23 cellular contexts compared by ENCODE assay signal in genomic region chr9:69332067-69332685, GRCh38. TPM values are rescaled to one million over a fixed set of nuclear protein-coding genes. Genes with fewer than 3 reads are reported as not detected.
DNase-seq lines count a peak whose midpoint lies in the region; ATAC-seq, FAIRE-seq and TF ChIP-seq lines count a peak whose summit lies in the region.
"Had no signal": no experiment of that assay in that cellular context is flagged by ENCODE, and none has a peak within 500 bp of the region (broad histone marks: within the 10 kb centered on the region; RNA-seq: fewer than 3 reads in every experiment).

No MANE protein-coding gene starts in this region.

- H3K27ac ChIP-seq in breast epithelium (peak overlapping the region; percentile 54 to 62), K562 (ENCODE audit: extremely low read depth, low read depth, low read length) (no peak overlapping the region), keratinocyte (ENCODE audit: control insufficient read depth, insufficient read depth, low read length) (no peak overlapping the region), WERI-Rb-1 (no peak overlapping the region)
- H3K27ac ChIP-seq: KMS-11 had no signal

- in situ Hi-C loops in K562 (cut with MboI) (no loop called here), KBM-7 (cut with MboI; ENCODE audit: low pct_unique_long_range_greater_than_20kb, low sequenced_read_pairs) (no loop called here)

- no peak overlapping the region for H3K9ac ChIP-seq in K562 (ENCODE audit: insufficient read depth in 1 of 2, low read depth in 2 of 2, low read length in 2 of 2)
- H3K9ac ChIP-seq in keratinocyte (ENCODE audit: control insufficient read depth, extremely low read depth, insufficient read depth, low read length): no peak overlapping the region
- H3K9ac ChIP-seq: KMS-11, SK-N-SH had no signal

- WGBS in K562 (ENCODE audit: insufficient coverage, low coverage, missing lambda C conversion rate): 5% methylated on average over 4 of the region's 5 CpGs

- intact Hi-C loops in breast epithelium (cut with DNase I; ENCODE audit: low total_unique reads) (no loop called here), MCF 10A (cut with micrococcal nuclease) (no loop called here), K562 (cut with micrococcal nuclease) (no loop called here)

- no peak overlapping the region for H3K4me3 ChIP-seq in breast epithelium
- H3K4me3 ChIP-seq in K562: no peak overlapping the region
- H3K4me3 ChIP-seq in keratinocyte (ENCODE audit: control insufficient read depth in 2 of 3, extremely low read depth in 1 of 3, insufficient read depth in 2 of 3, low read depth in 1 of 3, low read length in 3 of 3): no peak overlapping the region
- H3K4me3 ChIP-seq in WERI-Rb-1 (ENCODE audit: low read depth, low read length): no peak overlapping the region
- H3K4me3 ChIP-seq: GM12878 had no signal

- H4K20me1 ChIP-seq in K562 (replicated peaks; ENCODE audit: control insufficient read depth, insufficient read depth, low read length) (no peaks in the 10 kb centered on the region), keratinocyte (ENCODE audit: control insufficient read depth, extremely low read depth, insufficient read depth, low read length) (no peaks in the 10 kb centered on the region)

- H3K79me2 ChIP-seq in K562 (ENCODE audit: control insufficient read depth, insufficient read depth, low read length): no peaks in the 10 kb centered on the region
- no peaks in the 10 kb centered on the region for H3K79me2 ChIP-seq in keratinocyte (ENCODE audit: control insufficient read depth, insufficient read depth, low read length)

- FAIRE-seq in K562 (lab: Jason Lieb, UNC) (no peak), keratinocyte (lab: Jason Lieb, UNC) (no peak)
- FAIRE-seq: A204.1, GM12878, GM19239 had no signal

- no peak overlapping the region for H3K27ac Mint-ChIP-seq in MCF 10A (ENCODE audit: low read depth, unreplicated experiment)
- H3K27ac Mint-ChIP-seq: CD4-positive, alpha-beta T cell had no signal

- TF ChIP-seq CTCF in breast epithelium (IDR thresholded peaks at IDR 0.05) (no peak), MCF 10A (IDR thresholded peaks at IDR 0.05; ENCODE audit: unreplicated experiment) (no peak), K562 (IDR thresholded peaks at IDR 0.05 in 2 of 3, conservative IDR thresholded peaks at IDR 0.05 in 1 of 3; ENCODE audit: insufficient read depth in 2 of 3, low read depth in 1 of 3, low read length in 3 of 3) (no peak), keratinocyte (optimal IDR thresholded peaks at IDR 0.05 in 1 of 3, IDR thresholded peaks at IDR 0.05 in 1 of 3, conservative IDR thresholded peaks at IDR 0.05 in 1 of 3; ENCODE audit: extremely low read depth in 1 of 3, insufficient read depth in 2 of 3, low read length in 3 of 3) (no peak), WERI-Rb-1 (IDR thresholded peaks at IDR 0.05; ENCODE audit: low read depth, low read length) (no peak)

- H3K4me3 Mint-ChIP-seq in MCF 10A (ENCODE audit: unreplicated experiment): no peak overlapping the region
- H3K4me3 Mint-ChIP-seq: CD4-positive, alpha-beta T cell had no signal

- BruUV-seq in MCF 10A (replicated peaks; lab: Mats Ljungman, UMichigan): no TSS peak
- no TSS peak for BruUV-seq in K562 (replicated peaks; lab: Mats Ljungman, UMichigan)

- no peak for TF ChIP-seq RAD21 in K562 (CRISPR knock-in tag; conservative IDR thresholded peaks at IDR 0.05 in 1 of 2, IDR thresholded peaks at IDR 0.05 in 1 of 2)

- H3K4me1 Mint-ChIP-seq in MCF 10A (ENCODE audit: insufficient read depth, unreplicated experiment): no peaks in the 10 kb centered on the region

- H3K4me2 ChIP-seq in K562 (ENCODE audit: insufficient read depth, low read length): no peak overlapping the region
- peak overlapping the region; percentile 33 for H3K4me2 ChIP-seq in keratinocyte (ENCODE audit: control insufficient read depth, extremely low read depth, insufficient read depth, low read depth, low read length)
- H3K4me2 ChIP-seq: KMS-11, SK-N-SH had no signal

- no peaks in the 10 kb centered on the region for H3K9me3 Mint-ChIP-seq in MCF 10A (ENCODE audit: unreplicated experiment)
- H3K9me3 Mint-ChIP-seq: CD4-positive, alpha-beta T cell had no signal

- dilution Hi-C loops in keratinocyte (cut with MboI; ENCODE audit: extremely low pct_ligation_motif_present, low sequenced_read_pairs): no loop called here

- H3K9me3 ChIP-seq in breast epithelium: no peaks in the 10 kb centered on the region
- H3K9me3 ChIP-seq in K562 (replicated peaks; ENCODE audit: control insufficient read depth, insufficient read depth, low read depth, low read length): no peaks in the 10 kb centered on the region
- H3K9me3 ChIP-seq in keratinocyte (ENCODE audit: control insufficient read depth, low read depth, low read length): no peaks in the 10 kb centered on the region
- no peaks in the 10 kb centered on the region for H3K9me3 ChIP-seq in WERI-Rb-1 (ENCODE audit: severe bottlenecking)
- H3K9me3 ChIP-seq: Caco-2, SK-N-SH had no signal

- H3K9me1 ChIP-seq in K562 (ENCODE audit: control insufficient read depth, insufficient read depth, low read length): no peaks in the 10 kb centered on the region
- H3K9me1 ChIP-seq in keratinocyte (ENCODE audit: control insufficient read depth, extremely low read depth, insufficient read depth, low read length): no peaks in the 10 kb centered on the region

- CTCF ChIA-PET in MCF 10A (lab: Yijun Ruan, JAX): no interaction called here
- CTCF ChIA-PET in K562 (lab: Yijun Ruan, JAX; ENCODE audit: low intra/inter-chr PET ratio): no interaction called here

- POLR2A ChIA-PET in MCF 10A (lab: Yijun Ruan, JAX) (interaction anchor here (0.6 kb wide), 1 partner anchor 112 kb away, joined by 3 read pairs; no protein-coding TSS in a partner anchor), K562 (lab: Yijun Ruan, JAX) (interaction anchor here (0.6 kb wide), 1 partner anchor 119 kb away, joined by 3 read pairs; no protein-coding TSS in a partner anchor)

- H3K27me3 ChIP-seq in breast epithelium (no peaks in the 10 kb centered on the region), K562 (ENCODE audit: control insufficient read depth in 2 of 2, insufficient read depth in 2 of 2, low read length in 2 of 2) (peaks cover 0 to 4% of the 10 kb centered on the region in 2 experiments; a peak in 2 of 5 replicates), keratinocyte (ENCODE audit: control insufficient read depth, extremely low read depth, insufficient read depth, low read length) (no peaks in the 10 kb centered on the region), WERI-Rb-1 (ENCODE audit: insufficient read depth, low read depth, severe bottlenecking) (peaks cover 9% of the 10 kb centered on the region)

- H3K36me3 Mint-ChIP-seq in MCF 10A (ENCODE audit: insufficient read depth, unreplicated experiment): no peaks in the 10 kb centered on the region

- no peak for ATAC-seq in K562
- ATAC-seq: GM12878 had no signal

- TF ChIP-seq EP300 in K562 (IDR thresholded peaks at IDR 0.05; ENCODE audit: low read length): no peak

- H3K27me3 Mint-ChIP-seq in MCF 10A (ENCODE audit: insufficient read depth, unreplicated experiment): peaks cover 20% of the 10 kb centered on the region

- H2AFZ ChIP-seq in K562 (ENCODE audit: low read depth, low read length): no peak overlapping the region
- H2AFZ ChIP-seq in keratinocyte (ENCODE audit: control insufficient read depth, low read length): no peak overlapping the region

- TF ChIP-seq POLR2A in breast epithelium (IDR thresholded peaks at IDR 0.05): no peak
- TF ChIP-seq POLR2A in K562 (conservative IDR thresholded peaks at IDR 0.05): no peak

- DNase-seq in breast epithelium (ENCODE audit: low spot score in 2 of 2) (no peak), MCF 10A (ENCODE audit: unreplicated experiment) (no peak), K562 (ENCODE audit: extremely low read depth in 1 of 4, low spot score in 3 of 4) (no peak), keratinocyte (ENCODE audit: low read depth, low spot score) (no peak), WERI-Rb-1 (no peak), NCI-H774 (lab: John Stamatoyannopoulos, UW) (no peak), DMS 273 treated with DMSO at 0.1 percent for 48 hours (lab: John Stamatoyannopoulos, UW) (no peak), KBM-7 (no peak)
- DNase-seq: Caco-2; CD4-positive, alpha-beta T cell; EL; NCI-H1048; NCI-H146; NCI-H2081 treated with DMSO at 0.1 percent for 48 hours; NCI-H446 treated with DMSO at 0.1 percent for 48 hours; NCI-H69; NK-92 treated with Interleukin-12 subunit alpha and Interleukin-12 subunit beta, amount 100 ng/mL, for 24 hours; Right ventricle myocardium superior; SK-N-SH had no signal

- H3K36me3 ChIP-seq in breast epithelium: no peaks in the 10 kb centered on the region
- H3K36me3 ChIP-seq in K562 (ENCODE audit: control insufficient read depth, insufficient read depth, low read length): no peaks in the 10 kb centered on the region
- no peaks in the 10 kb centered on the region for H3K36me3 ChIP-seq in keratinocyte (ENCODE audit: control insufficient read depth in 2 of 2, extremely low read depth in 1 of 2, insufficient read depth in 2 of 2, low read length in 2 of 2)
- H3K36me3 ChIP-seq in WERI-Rb-1: no peaks in the 10 kb centered on the region

- no peaks in the 10 kb centered on the region for H3K4me1 ChIP-seq in breast epithelium
- no peaks in the 10 kb centered on the region for H3K4me1 ChIP-seq in K562 (replicated peaks in 1 of 2; ENCODE audit: control insufficient read depth in 2 of 2, insufficient read depth in 2 of 2, low read length in 2 of 2)
- peaks cover 22% of the 10 kb centered on the region for H3K4me1 ChIP-seq in keratinocyte (ENCODE audit: control insufficient read depth, extremely low read depth, insufficient read depth, low read length)
- H3K4me1 ChIP-seq: Caco-2 had no signal

RNA-seq across cellular contexts. Expression of gene ENTREP1, which starts 7.2 kb away (rescaled TPM):
- total RNA-seq in breast epithelium (10 to 100 TPM in 2 of 3 donors, 1 to 10 TPM in 1; 3.0 to 52.7 (median 30.5) TPM), MCF 10A (2022) (0.35 and 0.74 TPM in 2 replicates), K562 (2014; rRNA removed) (not detected in 2 replicates), K562 (2014; rRNA removed; fragmentation: Illumina TruSeq; extraction: Trizol) (not detected in 2 replicates), K562 (2015; rRNA removed; fragmentation: Illumina TruSeq; extraction: Trizol) (not detected in 2 replicates), K562 (2021) (0.09 TPM in 1 of 2 replicates, not detected in the other)
- total RNA-seq in K562 (2011; cell fraction: chromatin; rRNA removed; ENCODE audit: low replicate concordance): not detected in 2 replicates
- total RNA-seq in K562 (2011; cell fraction: nucleolus; rRNA removed): not detected in 2 replicates
- not detected in 2 replicates for total RNA-seq in K562 (2011; cell fraction: nucleoplasm; rRNA removed)
- polyA plus RNA-seq in K562 (2011; rRNA removed) (not detected in 2 replicates), K562 (2014; fragmentation: Illumina TruSeq; extraction: Trizol) (not detected in 2 replicates), K562 (2014; fragmentation: Nextera tagmentation; extraction: Ambion mirVana) (not detected), K562 (2014; rRNA removed) (not detected in 2 replicates), keratinocyte (0.49 to 0.52 TPM (median 0.52 TPM) in 3 replicates)
- polyA plus RNA-seq in K562 (2011; cell fraction: cytosol; rRNA removed): not detected in 2 replicates
- polyA plus RNA-seq in K562 (2011; cell fraction: nucleus; rRNA removed): not detected in 2 replicates
- polyA plus RNA-seq in K562 (2012): not detected in 2 replicates
- polyA minus RNA-seq in K562 (2011; rRNA and poly(A)+ RNA removed): not detected in 2 replicates
- not detected in 2 replicates for polyA minus RNA-seq in K562 (2011; cell fraction: cytosol; rRNA and poly(A)+ RNA removed)
- polyA minus RNA-seq in K562 (2011; cell fraction: nucleus; rRNA and poly(A)+ RNA removed): not detected in 2 replicates
- polyA plus RNA-seq in keratinocyte (2011; ENCODE audit: low read depth): 0.45 TPM
- 0.49 and 0.73 TPM in 2 replicates for polyA plus RNA-seq in keratinocyte (2011; cell fraction: cytosol; rRNA removed)
- 5.1 and 5.2 TPM in 2 replicates for polyA plus RNA-seq in keratinocyte (2011; cell fraction: nucleus; rRNA removed)
- polyA plus RNA-seq in keratinocyte (2012; ENCODE audit: low replicate concordance): 0.54 and 1.7 TPM in 2 replicates
- 0.42 to 1.1 TPM (median 0.86 TPM) in 3 replicates for polyA minus RNA-seq in keratinocyte
- polyA minus RNA-seq in keratinocyte (2011; cell fraction: cytosol; rRNA and poly(A)+ RNA removed): 1.7 TPM
- polyA minus RNA-seq in keratinocyte (2011; cell fraction: nucleus; rRNA and poly(A)+ RNA removed): 1.6 and 2.2 TPM in 2 replicates
- total RNA-seq: Caco-2, GM12878 had no signal
- polyA plus RNA-seq: GM12878, SK-N-SH had no signal

Comparison
In these comparisons a context has a peak if more than half of its experiments do, and no peak if none do; other contexts are left out.
1. H3K27ac ChIP-seq: peak in breast epithelium (2 of 2); none in K562 (single experiment), keratinocyte (single experiment) and WERI-Rb-1 (single experiment).